8 cellular contexts compared by ENCODE assay signal in genomic region chr17:42193216-42194132, GRCh38. TPM values are rescaled to one million over a fixed set of nuclear protein-coding genes. Genes with fewer than 3 reads are reported as not detected.
A peak's percentile ranks its signal among the peaks of the same experiment; 100 is the strongest.
DNase-seq lines count a peak whose midpoint lies in the region; ATAC-seq and TF ChIP-seq lines count a peak whose summit lies in the region.

No MANE protein-coding gene starts in this region.

- H3K4me3 ChIP-seq in GM12875 (ENCODE audit: low read depth, low read length) = peak overlapping the region; percentile 56
- H3K4me3 ChIP-seq in fibroblast of the aortic adventitia (ENCODE audit: low read depth, low read length) = peak overlapping the region; percentile 81
- H3K4me3 ChIP-seq in skeletal muscle cell (ENCODE audit: low read depth, low read length) = peak overlapping the region; percentile 63

- DNase-seq in fibroblast of the aortic adventitia (ENCODE audit: low read depth) = no peak
- DNase-seq in skeletal muscle cell (ENCODE audit: low read depth) = no peak
- no peak for DNase-seq in NCI-H748 (lab: John Stamatoyannopoulos, UW; ENCODE audit: unreplicated experiment)
- no peak for DNase-seq in DMS 273 (lab: John Stamatoyannopoulos, UW; ENCODE audit: unreplicated experiment)
- no peak for DNase-seq in HuH-7 (ENCODE audit: low spot score)
- DNase-seq in NCI-H2196 treated with DMSO at 0.1 percent for 48 hours (lab: John Stamatoyannopoulos, UW; ENCODE audit: unreplicated experiment) = no peak

- ATAC-seq in SK-N-SH treated with all-trans-retinoic acid at 6 μM for 48 hours = peak; percentile 44

- TF ChIP-seq CTCF in GM12875 (IDR thresholded peaks at IDR 0.05; ENCODE audit: borderline replicate concordance, insufficient read depth, low read depth, low read length) = no peak
- no peak for TF ChIP-seq CTCF in fibroblast of the aortic adventitia (IDR thresholded peaks at IDR 0.05; ENCODE audit: insufficient read depth, low read length)

TF ChIP-seq in SK-N-SH treated with all-trans-retinoic acid at 6 μM for 48 hours, 23 proteins besides CTCF, POLR2A, EP300 and RAD21:
- TF ChIP-seq PPARA (CRISPR knock-in tag; IDR thresholded peaks at IDR 0.05; ENCODE audit: borderline replicate concordance) (no peak), ZNF70 (CRISPR knock-in tag; IDR thresholded peaks at IDR 0.05) (no peak), CSRNP3 (CRISPR knock-in tag; IDR thresholded peaks at IDR 0.05) (no peak), CREB5 (CRISPR knock-in tag; IDR thresholded peaks at IDR 0.05; ENCODE audit: low read depth) (no peak), ZFP30 (CRISPR knock-in tag; IDR thresholded peaks at IDR 0.05) (no peak), CSDC2 (CRISPR knock-in tag; IDR thresholded peaks at IDR 0.05) (no peak), GLIS3 (CRISPR knock-in tag; IDR thresholded peaks at IDR 0.05) (no peak), SNAI2 (CRISPR knock-in tag; IDR thresholded peaks at IDR 0.05) (no peak), ZFP3 (CRISPR knock-in tag; IDR thresholded peaks at IDR 0.05) (no peak), TSHZ2 (CRISPR knock-in tag; IDR thresholded peaks at IDR 0.05) (no peak), PATZ1 (CRISPR knock-in tag; IDR thresholded peaks at IDR 0.05; ENCODE audit: borderline replicate concordance) (no peak), OSR1 (CRISPR knock-in tag; IDR thresholded peaks at IDR 0.05) (no peak), ESRRG (CRISPR knock-in tag; IDR thresholded peaks at IDR 0.05) (no peak), ZNF8 (CRISPR knock-in tag; IDR thresholded peaks at IDR 0.05) (no peak), BACH2 (CRISPR knock-in tag; IDR thresholded peaks at IDR 0.05; ENCODE audit: borderline replicate concordance) (no peak)

RNA-seq across cellular contexts. Expression of gene GHDC, which starts 0.8 kb away (rescaled TPM):
- total RNA-seq in fibroblast of the aortic adventitia (ENCODE audit: low replicate concordance) = 14.8 and 33.8 TPM in 2 replicates

RNA-seq across cellular contexts. Expression of gene HCRT, which starts 8.2 kb away (rescaled TPM):
- total RNA-seq in fibroblast of the aortic adventitia (ENCODE audit: low replicate concordance) = not detected in 2 replicates

RNA-seq across cellular contexts. Expression of gene KCNH4, which starts 12.5 kb away (rescaled TPM):
- 0.09 TPM in 1 of 2 replicates, not detected in the other for total RNA-seq in fibroblast of the aortic adventitia (ENCODE audit: low replicate concordance)

RNA-seq across cellular contexts. Expression of gene RAB5C, which starts 38.7 kb away (rescaled TPM):
- 8.3 and 82.2 TPM in 2 replicates for total RNA-seq in fibroblast of the aortic adventitia (ENCODE audit: low replicate concordance)
